ENCODE assay signal across 25 cellular contexts in genomic region chr3:132014105-132014504, GRCh38. TPM values are rescaled to one million over a fixed set of nuclear protein-coding genes. Genes with fewer than 3 reads are reported as not detected.
"Had no signal": no experiment of that assay in that cellular context is flagged by ENCODE, and none has a peak within 500 bp of the region (broad histone marks: within the 10 kb centered on the region; RNA-seq: fewer than 3 reads in every experiment).

No MANE protein-coding gene starts in this region.

- H3K4me2 ChIP-seq: KMS-11, SK-N-SH had no signal

- H3K27ac ChIP-seq: HL-60, KMS-11, RWPE1 had no signal

- H3K4me3 Mint-ChIP-seq: IgD-negative memory B cell had no signal

- H3K9ac ChIP-seq: KMS-11, SK-N-SH had no signal

- ATAC-seq: K562, Panc1, PC-3 had no signal

- H3K36me3 Mint-ChIP-seq: IgD-negative memory B cell had no signal

- H3K4me3 ChIP-seq: K562 had no signal

- H3K9me3 ChIP-seq: SK-N-SH had no signal

- H3K27ac Mint-ChIP-seq: IgD-negative memory B cell had no signal

- H3K9me3 Mint-ChIP-seq: IgD-negative memory B cell had no signal

- DNase-seq: Kasumi-1, MM.1S, NCI-H1092 treated with DMSO at 0.1 percent for 48 hours, NCI-H1436, NCI-H187, NCI-H2029 treated with DMSO at 0.1 percent for 48 hours, NCI-H2171, NCI-H226, NCI-H446, NCI-H510A, NCI-H524 treated with DMSO at 0.1 percent for 48 hours, NCI-H69, NCI-H774, PC-3, SHP77, SK-N-SH, SW 1271 had no signal

RNA-seq across cellular contexts. Expression of gene CPNE4, which starts 20.7 kb away (rescaled TPM):
- total RNA-seq: K562, OCI-LY7, PC-3, SK-MEL-5 had no signal
